Comparison of ENCODE assay signal across 1 cellular context in genomic region chr20:420721-421574, GRCh38.
TF ChIP-seq lines count a peak whose summit lies in the region.

No MANE protein-coding gene starts in this region.

TF ChIP-seq in GM23338, 12 proteins besides CTCF, POLR2A, EP300 and RAD21 (continued from another document):
- no peak for TF ChIP-seq ZNF462 (CRISPR knock-in tag; IDR thresholded peaks at IDR 0.05)
- no peak for TF ChIP-seq NANOG (IDR thresholded peaks at IDR 0.05; ENCODE audit: borderline replicate concordance)
- TF ChIP-seq JUNB (IDR thresholded peaks at IDR 0.05; ENCODE audit: unreplicated experiment): no peak
- no peak for TF ChIP-seq EZH2 (IDR thresholded peaks at IDR 0.05; ENCODE audit: low read depth, unreplicated experiment)
- no peak for TF ChIP-seq CREB1 (CRISPR knock-in tag; IDR thresholded peaks at IDR 0.05; ENCODE audit: low read depth)
